32 cellular contexts compared by ENCODE assay signal in the genomic region with DNA sequence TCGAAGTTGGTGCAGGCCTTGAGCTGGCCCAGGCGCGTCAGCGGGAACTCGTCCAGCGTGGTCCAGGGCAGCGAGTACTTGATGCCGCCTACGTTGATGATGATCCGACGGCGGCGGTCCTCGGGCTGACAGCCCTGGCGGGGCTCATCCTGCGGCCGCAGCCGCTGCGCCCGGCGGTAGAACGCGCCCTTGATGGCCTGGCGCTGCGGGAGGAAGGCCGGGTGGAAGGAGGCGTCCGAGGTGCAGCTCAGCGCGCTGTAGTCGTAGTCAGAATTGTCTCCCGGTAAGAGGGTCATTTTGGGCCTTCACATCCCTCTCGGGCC. TPM values are rescaled to one million over a fixed set of nuclear protein-coding genes. Genes with fewer than 3 reads are reported as not detected.
A peak's percentile ranks its signal among the peaks of the same experiment; 100 is the strongest.
DNase-seq lines count a peak whose midpoint lies in the region; FAIRE-seq lines count a peak whose summit lies in the region.
"Had no signal": no experiment of that assay in that cellular context is flagged by ENCODE, and none has a peak within 500 bp of the region (broad histone marks: within the 10 kb centered on the region; RNA-seq: fewer than 3 reads in every experiment).

No MANE protein-coding gene starts in this region.

- H3K4me3 ChIP-seq in neuronal stem cell (ENCODE audit: low read length in 2 of 2) = no peak overlapping the region
- H3K4me3 ChIP-seq: A549; BLaER1; BLaER1 treated with 17β-estradiol and CSF1 and Interleukin-3, amounts not matched to agents 10 nM and 100 nM had no signal

- peaks cover 2 to 18% of the 10 kb centered on the region in 2 donors for H3K4me1 ChIP-seq in neuronal stem cell (ENCODE audit: control insufficient read depth in 2 of 2, insufficient read depth in 1 of 2, low read depth in 1 of 2, low read length in 2 of 2)
- H3K4me1 ChIP-seq: A549, BE2C, Caco-2 had no signal

- no peak overlapping the region for H3K4me2 ChIP-seq in neuronal stem cell (ENCODE audit: insufficient read depth, low read length, poor library complexity, severe bottlenecking)
- H3K4me2 ChIP-seq: A549; BLaER1; BLaER1 treated with 17β-estradiol and CSF1 and Interleukin-3, amounts not matched to agents 10 nM and 100 nM had no signal

- H3K4ac ChIP-seq in neuronal stem cell (ENCODE audit: low read length) = peak overlapping the region; percentile 24

- peak overlapping the region; percentile 2 for H3K18ac ChIP-seq in neuronal stem cell (ENCODE audit: low read length)

- H2BK5ac ChIP-seq in neuronal stem cell (ENCODE audit: low read length) = no peak overlapping the region

- DNase-seq in HTR-8/SVneo (ENCODE audit: insufficient read length, low spot score) (no peak), neuronal stem cell (ENCODE audit: low spot score) (no peak), NK-92 (lab: John Stamatoyannopoulos, UW; ENCODE audit: unreplicated experiment) (no peak)
- no peak for DNase-seq in stimulated activated CD8-positive, alpha-beta memory T cell treated with anti-CD3 and anti-CD28 coated beads, Interleukin-4, amount 100 ng/mL, for 48 hours
- DNase-seq: 8988T; ACHN; AML-193; BE2C; C1 segment of cervical spinal cord; Caco-2; Calu3; CD4-positive, alpha-beta memory T cell; CD4-positive, alpha-beta T cell; CD4-positive, CD25-positive, alpha-beta regulatory T cell; CD8-positive, alpha-beta memory T cell; CD8-positive, alpha-beta T cell; COR-L47; DMS 273 treated with DMSO at 0.1 percent for 48 hours; DMS153; DMS53; DMS79; DMS79 treated with DMSO at 0.1 percent for 48 hours; DND-41; EL had no signal

- WGBS in neuronal stem cell (ENCODE audit: extremely low coverage in 2 of 2, insufficient read length in 2 of 2, insufficient replicate concordance in 1 of 2), 2 donors = no CpG with 5 or more reads among the region's 33 CpGs

- H2AK5ac ChIP-seq in neuronal stem cell (ENCODE audit: low read depth, low read length) = no peak overlapping the region

- no peak overlapping the region for H3K27ac ChIP-seq in neuronal stem cell (replicated peaks; ENCODE audit: low read length)
- H3K27ac ChIP-seq: 22Rv1; A549; BLaER1; BLaER1 treated with 17β-estradiol and CSF1 and Interleukin-3, amounts not matched to agents 10 nM and 100 nM; C4-2B had no signal

- H3K36me3 ChIP-seq in neuronal stem cell (replicated peaks in 1 of 2; ENCODE audit: control insufficient read depth in 2 of 2, insufficient read depth in 2 of 2, low read length in 2 of 2) = no peaks in the 10 kb centered on the region
- H3K36me3 ChIP-seq: BE2C had no signal

- H2BK12ac ChIP-seq in neuronal stem cell (ENCODE audit: low read length) = no peak overlapping the region

- H3K14ac ChIP-seq in neuronal stem cell (ENCODE audit: low read length) = no peak overlapping the region

- no peaks in the 10 kb centered on the region for H3K79me1 ChIP-seq in neuronal stem cell (ENCODE audit: low read depth, low read length)

- H2BK15ac ChIP-seq in neuronal stem cell (ENCODE audit: low read length) = no peak overlapping the region

- H4K8ac ChIP-seq in neuronal stem cell (ENCODE audit: low read depth, low read length) = no peak overlapping the region

- H2BK120ac ChIP-seq in neuronal stem cell (ENCODE audit: low read depth, low read length) = no peak overlapping the region

- H2AFZ ChIP-seq in neuronal stem cell (ENCODE audit: low read length) = no peak overlapping the region

- H3K9me3 ChIP-seq in neuronal stem cell (replicated peaks in 1 of 2; ENCODE audit: control insufficient read depth in 2 of 2, insufficient read depth in 1 of 2, low read depth in 1 of 2, low read length in 2 of 2) = no peaks in the 10 kb centered on the region
- H3K9me3 ChIP-seq: A549, BE2C, BLaER1, Caco-2 had no signal

- peak; percentile 54 for FAIRE-seq in HTR-8/SVneo (lab: Jason Lieb, UNC)
- FAIRE-seq: A204.1, A549, D721Med had no signal

- no peak overlapping the region for H4K91ac ChIP-seq in neuronal stem cell (ENCODE audit: low read depth, low read length, poor library complexity)

- H3K9ac ChIP-seq in neuronal stem cell (ENCODE audit: low read depth, low read length, poor library complexity) = no peak overlapping the region
- H3K9ac ChIP-seq: BLaER1; BLaER1 treated with 17β-estradiol and CSF1 and Interleukin-3, amounts not matched to agents 10 nM and 100 nM had no signal

- peak overlapping the region; percentile 23 for H3K23ac ChIP-seq in neuronal stem cell (ENCODE audit: low read depth, low read length, poor library complexity)

- no peaks in the 10 kb centered on the region for H3K27me3 ChIP-seq in neuronal stem cell (ENCODE audit: control insufficient read depth in 3 of 3, insufficient read depth in 3 of 3, low read depth in 1 of 3, low read length in 3 of 3)
- H3K27me3 ChIP-seq: BE2C; BLaER1; BLaER1 treated with 17β-estradiol and CSF1 and Interleukin-3, amounts not matched to agents 10 nM and 100 nM had no signal

RNA-seq across cellular contexts. Expression of a gene that starts 12.9 kb away (rescaled TPM):
- 8.5 TPM for polyA plus RNA-seq in neuronal stem cell (2013, experiment 1 of 2)
- 8.4 TPM for polyA plus RNA-seq in neuronal stem cell (2013, experiment 2 of 2)
- polyA plus RNA-seq: CD14-positive monocyte; CD4-positive, alpha-beta memory T cell; CD8-positive, alpha-beta memory T cell had no signal

RNA-seq across cellular contexts. Expression of a gene that starts 51.4 kb away (rescaled TPM):
- polyA plus RNA-seq in neuronal stem cell (2013, experiment 1 of 2) = 2.6 TPM
- polyA plus RNA-seq in neuronal stem cell (2013, experiment 2 of 2) = 2.5 TPM

RNA-seq across cellular contexts. Expression of a gene that starts 51.7 kb away (rescaled TPM):
- 61.4 TPM for polyA plus RNA-seq in neuronal stem cell (2013, experiment 1 of 2)
- 64.6 TPM for polyA plus RNA-seq in neuronal stem cell (2013, experiment 2 of 2)
